In genomic region chr5:87069974-87070608, GRCh38 we compare ENCODE assay signal across 8 cellular contexts.
A peak's percentile ranks its signal among the peaks of the same experiment; 100 is the strongest.
DNase-seq lines count a peak whose midpoint lies in the region; ATAC-seq, FAIRE-seq and TF ChIP-seq lines count a peak whose summit lies in the region.

No MANE protein-coding gene starts in this region.

- no peaks in the 10 kb centered on the region for H3K27me3 ChIP-seq in MG63
- H3K27me3 ChIP-seq in bronchial epithelial cell (ENCODE audit: control insufficient read depth, insufficient read depth, low read length) = no peaks in the 10 kb centered on the region
- H3K27me3 ChIP-seq in mesendoderm (ENCODE audit: insufficient read depth, low read length, poor library complexity) = no peaks in the 10 kb centered on the region

- no peak overlapping the region for H4K5ac ChIP-seq in mesendoderm (ENCODE audit: low read length)

- POLR2A ChIA-PET in activated CD4-positive, alpha-beta memory T cell treated with anti-CD3 and anti-CD28 coated beads for 36 hours (lab: Charles Lee) = interaction anchor here (0.7 kb wide), 1 partner anchor 47 kb away, joined by 3 read pairs; no protein-coding TSS in a partner anchor

- H3K18ac ChIP-seq in mesendoderm (ENCODE audit: low read length) = no peak overlapping the region

- no peak overlapping the region for H4K8ac ChIP-seq in mesendoderm (ENCODE audit: low read depth, low read length)

- H3K36me3 Mint-ChIP-seq in activated CD4-positive, alpha-beta memory T cell treated with anti-CD3 and anti-CD28 coated beads for 36 hours = no peaks in the 10 kb centered on the region

- WGBS in mesendoderm (ENCODE audit: extremely low coverage, insufficient coverage, low lambda C conversion rate) = no CpG with 5 or more reads among the region's 3 CpGs

- FAIRE-seq in bronchial epithelial cell (lab: Jason Lieb, UNC) = no peak

- H3K23ac ChIP-seq in mesendoderm (ENCODE audit: low read length) = no peak overlapping the region

- H3K27me3 Mint-ChIP-seq in activated CD4-positive, alpha-beta memory T cell treated with anti-CD3 and anti-CD28 coated beads for 36 hours = no peaks in the 10 kb centered on the region

- H3K9me3 Mint-ChIP-seq in activated CD4-positive, alpha-beta memory T cell treated with anti-CD3 and anti-CD28 coated beads for 36 hours = no peaks in the 10 kb centered on the region

- H3K27ac ChIP-seq in mesendoderm (ENCODE audit: low read depth, low read length) = no peak overlapping the region

- no peak overlapping the region for H3K9ac ChIP-seq in mesendoderm (ENCODE audit: low read length)

- DNase-seq in DMS53 treated with DMSO at 0.1 percent for 48 hours (lab: John Stamatoyannopoulos, UW; ENCODE audit: unreplicated experiment) = peak; percentile 14
- peak; percentile 25 for DNase-seq in MG63
- DNase-seq in bronchial epithelial cell (ENCODE audit: low read depth) = peak; percentile 63
- peak; percentile 24 for DNase-seq in mesendoderm
- DNase-seq in activated CD4-positive, alpha-beta T cell treated with anti-CD3 and anti-CD28 coated beads, Interleukin-2, amount 50 U/mL, for 48 hours = no peak
- no peak for DNase-seq in activated CD4-positive, alpha-beta memory T cell treated with anti-CD3 and anti-CD28 coated beads for 36 hours
- no peak for DNase-seq in stimulated activated CD4-positive, alpha-beta T cell treated with anti-CD3 and anti-CD28 coated beads, Interleukin-4, amount 100 ng/mL, for 1 hour

- H3K36me3 ChIP-seq in MG63 = no peaks in the 10 kb centered on the region
- no peaks in the 10 kb centered on the region for H3K36me3 ChIP-seq in bronchial epithelial cell (ENCODE audit: control insufficient read depth, insufficient read depth, low read length)
- no peaks in the 10 kb centered on the region for H3K36me3 ChIP-seq in mesendoderm (ENCODE audit: control insufficient read depth, insufficient read depth, low read length)

- H3K27ac Mint-ChIP-seq in activated CD4-positive, alpha-beta memory T cell treated with anti-CD3 and anti-CD28 coated beads for 36 hours = no peak overlapping the region

- intact Hi-C loops in activated CD4-positive, alpha-beta memory T cell treated with anti-CD3 and anti-CD28 coated beads for 36 hours (cut with micrococcal nuclease) = loop anchor here (10.0 kb wide), 1 partner anchor 55 kb away; no protein-coding TSS in a partner anchor

- H3K4me3 Mint-ChIP-seq in activated CD4-positive, alpha-beta memory T cell treated with anti-CD3 and anti-CD28 coated beads for 36 hours = no peak overlapping the region

- H3K9me3 ChIP-seq in MG63 = no peaks in the 10 kb centered on the region

- no peak overlapping the region for H2BK120ac ChIP-seq in mesendoderm (ENCODE audit: low read depth, low read length)

- CTCF ChIA-PET in activated CD4-positive, alpha-beta memory T cell treated with anti-CD3 and anti-CD28 coated beads for 36 hours (lab: Charles Lee) = interaction anchor here (0.7 kb wide), 1 partner anchor 52 kb away, joined by 4 read pairs; no protein-coding TSS in a partner anchor

- no peak overlapping the region for H3K56ac ChIP-seq in mesendoderm (ENCODE audit: low read length)

- no peak overlapping the region for H2BK5ac ChIP-seq in mesendoderm (ENCODE audit: low read length)

- peaks cover 16% of the 10 kb centered on the region for H3K4me1 Mint-ChIP-seq in activated CD4-positive, alpha-beta memory T cell treated with anti-CD3 and anti-CD28 coated beads for 36 hours (ENCODE audit: low read depth)

- H3K4me1 ChIP-seq in mesendoderm (ENCODE audit: control insufficient read depth, low read depth, low read length) = peaks cover under 1% of the 10 kb centered on the region

- H3K4ac ChIP-seq in mesendoderm (ENCODE audit: low read depth, low read length) = no peak overlapping the region

- TF ChIP-seq CTCF in bronchial epithelial cell (IDR thresholded peaks at IDR 0.05; ENCODE audit: insufficient read depth, low read length, severe bottlenecking) = peak; percentile 43

- no peak overlapping the region for H3K4me2 ChIP-seq in mesendoderm (ENCODE audit: low read length)

- H3K79me1 ChIP-seq in mesendoderm (ENCODE audit: low read length) = no peaks in the 10 kb centered on the region

- no peak overlapping the region for H2BK15ac ChIP-seq in mesendoderm (replicated peaks; ENCODE audit: low read depth)

- no peaks in the 10 kb centered on the region for H3K79me2 ChIP-seq in mesendoderm (ENCODE audit: control insufficient read depth, insufficient read depth, low read length)

- H3K4me3 ChIP-seq in MG63 = no peak overlapping the region
- H3K4me3 ChIP-seq in bronchial epithelial cell (ENCODE audit: low read depth, low read length) = no peak overlapping the region
- H3K4me3 ChIP-seq in mesendoderm (ENCODE audit: low read length) = no peak overlapping the region

- ATAC-seq in GM21360 (IDR thresholded peaks at IDR 0.05; ENCODE audit: unreplicated experiment) = peak; percentile 69

- H2AK5ac ChIP-seq in mesendoderm (ENCODE audit: low read length) = no peak overlapping the region

Comparison
In these comparisons a context has a peak if more than half of its experiments do, and no peak if none do; other contexts are left out.
1. DNase-seq: peak in DMS53 treated with DMSO at 0.1 percent for 48 hours (single experiment), MG63 (single experiment), bronchial epithelial cell (single experiment) and mesendoderm (single experiment); none in activated CD4-positive, alpha-beta T cell treated with anti-CD3 and anti-CD28 coated beads, Interleukin-2, amount 50 U/mL, for 48 hours (0 of 2), activated CD4-positive, alpha-beta memory T cell treated with anti-CD3 and anti-CD28 coated beads for 36 hours (single experiment) and stimulated activated CD4-positive, alpha-beta T cell treated with anti-CD3 and anti-CD28 coated beads, Interleukin-4, amount 100 ng/mL, for 1 hour (single experiment).